In genomic region chr4:4726051-4726450, GRCh38 we compare ENCODE assay signal across 10 cellular contexts.
DNase-seq lines count a peak whose midpoint lies in the region; FAIRE-seq and TF ChIP-seq lines count a peak whose summit lies in the region.
"Had no signal": no experiment of that assay in that cellular context is flagged by ENCODE, and none has a peak within 500 bp of the region (broad histone marks: within the 10 kb centered on the region; RNA-seq: fewer than 3 reads in every experiment).

No MANE protein-coding gene starts in this region.

- H3K27me3 ChIP-seq in KMS-11 (ENCODE audit: insufficient read depth, low read depth), result no peaks in the 10 kb centered on the region
- H3K27me3 ChIP-seq in bronchial epithelial cell (ENCODE audit: control insufficient read depth, insufficient read depth, low read length), result no peaks in the 10 kb centered on the region
- no peaks in the 10 kb centered on the region for H3K27me3 ChIP-seq in esophagus muscularis mucosa

- TF ChIP-seq POLR2A in esophagus muscularis mucosa (IDR thresholded peaks at IDR 0.05; ENCODE audit: low read depth), result no peak

- intact Hi-C loops in esophagus muscularis mucosa (cut with DNase I), result no loop called here

- H4K20me1 ChIP-seq in KMS-11 (ENCODE audit: insufficient read depth), result no peaks in the 10 kb centered on the region

- peaks cover 6% of the 10 kb centered on the region for H3K27me3 Mint-ChIP-seq in osteocyte (ENCODE audit: unreplicated experiment)

- no peak for TF ChIP-seq EP300 in esophagus muscularis mucosa (IDR thresholded peaks at IDR 0.05)

- H3K36me3 ChIP-seq in KMS-11 (ENCODE audit: insufficient read depth) (no peaks in the 10 kb centered on the region), bronchial epithelial cell (ENCODE audit: control insufficient read depth, insufficient read depth, low read length) (no peaks in the 10 kb centered on the region), esophagus muscularis mucosa (no peaks in the 10 kb centered on the region)

- 58% methylated on average over 2 of the region's 2 CpGs for WGBS in esophagus muscularis mucosa

- H3K79me2 ChIP-seq in KMS-11 (ENCODE audit: insufficient read depth, low read depth), result no peaks in the 10 kb centered on the region

- DNase-seq in GM12864 (ENCODE audit: low read depth), result no peak
- no peak for DNase-seq in bronchial epithelial cell (ENCODE audit: low read depth)
- no peak for DNase-seq in osteocyte (ENCODE audit: extremely low spot score, unreplicated experiment)
- no peak for DNase-seq in activated naive CD4-positive, alpha-beta T cell treated with Interleukin-2 at 50 U/mL for 16 hours
- no peak for DNase-seq in esophagus muscularis mucosa (ENCODE audit: extremely low spot score)
- DNase-seq in NCI-H524 treated with DMSO at 0.1 percent for 48 hours (lab: John Stamatoyannopoulos, UW), result no peak
- DNase-seq: GOT3, RPMI8226 had no signal

- H3K9me3 Mint-ChIP-seq in osteocyte (ENCODE audit: unreplicated experiment), result peaks cover 11% of the 10 kb centered on the region

- H3K4me1 ChIP-seq in KMS-11 (ENCODE audit: low read depth, poor library complexity, severe bottlenecking) (no peaks in the 10 kb centered on the region), esophagus muscularis mucosa (no peaks in the 10 kb centered on the region)

- no peak for FAIRE-seq in bronchial epithelial cell (lab: Jason Lieb, UNC)
- FAIRE-seq: endometrium had no signal

- no peak overlapping the region for H3K4me2 ChIP-seq in KMS-11

- H3K36me3 Mint-ChIP-seq in osteocyte (ENCODE audit: unreplicated experiment), result no peaks in the 10 kb centered on the region

- H3K4me3 ChIP-seq in GM12864 (ENCODE audit: low read depth, low read length) (no peak overlapping the region), KMS-11 (IDR thresholded peaks at IDR 0.05; ENCODE audit: insufficient read depth, low read depth, low read length) (no peak overlapping the region), bronchial epithelial cell (ENCODE audit: low read depth, low read length) (no peak overlapping the region), esophagus muscularis mucosa (no peak overlapping the region)

- peaks cover 0 to 26% (median 8%) of the 10 kb centered on the region in 4 donors for H3K9me3 ChIP-seq in esophagus muscularis mucosa

- TF ChIP-seq CTCF in GM12864 (IDR thresholded peaks at IDR 0.05; ENCODE audit: low read depth, low read length, missing control alignments), result peak; percentile 54
- peak; percentile 59; the same call in 1 of the 2 replicates for TF ChIP-seq CTCF in KMS-11 (conservative IDR thresholded peaks at IDR 0.05; ENCODE audit: low read depth, low read length)
- TF ChIP-seq CTCF in bronchial epithelial cell (IDR thresholded peaks at IDR 0.05; ENCODE audit: insufficient read depth, low read length, severe bottlenecking), result peak; percentile 22
- peak; percentile 22 for TF ChIP-seq CTCF in osteocyte (IDR thresholded peaks at IDR 0.05)
- no peak for TF ChIP-seq CTCF in esophagus muscularis mucosa (IDR thresholded peaks at IDR 0.05)

- no peak overlapping the region for H3K27ac Mint-ChIP-seq in osteocyte (ENCODE audit: unreplicated experiment)

- H3K27ac ChIP-seq in KMS-11, result no peak overlapping the region
- no peak overlapping the region for H3K27ac ChIP-seq in esophagus muscularis mucosa (replicated peaks in 1 of 4)

- no peak overlapping the region for H3K9ac ChIP-seq in KMS-11

- H3K4me1 Mint-ChIP-seq in osteocyte (ENCODE audit: unreplicated experiment), result no peaks in the 10 kb centered on the region

- no peak overlapping the region for H2AFZ ChIP-seq in KMS-11 (ENCODE audit: low read depth)

- H3K4me3 Mint-ChIP-seq in osteocyte (ENCODE audit: unreplicated experiment), result no peak overlapping the region

Comparison
In these comparisons a context has a peak if more than half of its experiments do, and no peak if none do; other contexts are left out.
1. CTCF ChIP-seq: peak in GM12864 (single experiment), KMS-11 (single experiment), bronchial epithelial cell (single experiment) and osteocyte (single experiment); none in esophagus muscularis mucosa (0 of 3).